16 cellular contexts compared by ENCODE assay signal in the genomic region with DNA sequence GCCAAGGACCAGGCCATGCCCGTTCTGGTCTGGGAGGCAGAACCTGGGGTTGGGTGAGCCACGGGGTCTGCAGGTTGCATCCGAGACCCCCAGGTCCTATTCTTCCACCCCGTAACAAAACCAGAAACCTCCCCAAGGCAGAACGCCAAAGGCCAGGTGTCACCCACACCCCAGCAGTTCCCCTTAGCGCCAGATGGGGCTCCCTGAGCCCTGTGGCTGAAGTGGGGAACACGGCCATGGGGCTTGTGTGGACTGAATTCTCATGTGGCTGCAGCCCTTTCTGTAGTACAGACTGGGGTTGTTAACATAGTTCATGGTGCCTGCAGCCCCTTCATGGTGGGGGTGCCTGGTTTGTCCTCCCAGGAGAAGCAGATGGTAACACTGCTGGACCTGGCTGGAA. TPM values are rescaled to one million over a fixed set of nuclear protein-coding genes. Genes with fewer than 3 reads are reported as not detected.
A peak's percentile ranks its signal among the peaks of the same experiment; 100 is the strongest.
DNase-seq lines count a peak whose midpoint lies in the region; ATAC-seq, FAIRE-seq and TF ChIP-seq lines count a peak whose summit lies in the region.
"Had no signal": no experiment of that assay in that cellular context is flagged by ENCODE, and none has a peak within 500 bp of the region (broad histone marks: within the 10 kb centered on the region; RNA-seq: fewer than 3 reads in every experiment).

No MANE protein-coding gene starts in this region.

- H3K9me3 ChIP-seq in K562 (replicated peaks; ENCODE audit: control insufficient read depth, insufficient read depth, low read depth, low read length) (no peaks in the 10 kb centered on the region), PC-9 (ENCODE audit: insufficient read depth, low read depth) (no peaks in the 10 kb centered on the region)

- H3K9ac ChIP-seq in K562 (ENCODE audit: insufficient read depth in 1 of 2, low read depth in 2 of 2, low read length in 2 of 2), result peak overlapping the region in 1 of 2 experiments; percentile 19; a peak in 2 of 4 replicates

- H3K4me2 ChIP-seq in GM23338 (no peak overlapping the region), K562 (ENCODE audit: insufficient read depth, low read length) (no peak overlapping the region), PC-9 (no peak overlapping the region)

- peak; percentile 45 for DNase-seq in D341Med (ENCODE audit: low spot score)
- DNase-seq in GM23338 (ENCODE audit: low spot score), result peak; percentile 67
- peak in 3 of 4 experiments; percentile 28 to 50 (median 47) for DNase-seq in K562 (ENCODE audit: extremely low read depth in 1 of 4, low spot score in 3 of 4)
- no peak for DNase-seq in naive B cell
- no peak for DNase-seq in NCI-H510A treated with DMSO at 0.1 percent for 48 hours (lab: John Stamatoyannopoulos, UW)
- no peak for DNase-seq in PC-9
- DNase-seq in SIG-M5 treated with dmso at 0.1 percent for 504 hours (lab: John Stamatoyannopoulos, UW; ENCODE audit: unreplicated experiment), result no peak
- no peak for DNase-seq in activated CD4-positive, CD25-positive, alpha-beta regulatory T cell treated with anti-CD3 and anti-CD28 coated beads, Interleukin-2, amount 50 U/mL, for 72 hours
- DNase-seq: activated CD4-positive, alpha-beta memory T cell treated with anti-CD3 and anti-CD28 coated beads for 36 hours; activated naive CD4-positive, alpha-beta T cell; caudate nucleus; DMS79; NCI-H2029 treated with DMSO at 0.1 percent for 48 hours; T-helper 17 cell had no signal

- 0 out of 2 replicates have a peak, but pooled peaks cover 13% of the 10 kb centered on the region for H3K36me3 ChIP-seq in GM23338 (ENCODE audit: insufficient read depth)
- H3K36me3 ChIP-seq in K562 (ENCODE audit: control insufficient read depth, insufficient read depth, low read length), result peaks cover 41% of the 10 kb centered on the region; the same call in 2 of the 3 replicates
- peaks cover 30% of the 10 kb centered on the region for H3K36me3 ChIP-seq in PC-9 (ENCODE audit: low read depth)

- CTCF ChIA-PET in K562 (lab: Yijun Ruan, JAX; ENCODE audit: low intra/inter-chr PET ratio) (no interaction called here), PC-9 (lab: Charles Lee) (no interaction called here)

- peaks cover 37% of the 10 kb centered on the region for H3K36me3 Mint-ChIP-seq in GM23338 (ENCODE audit: low read depth)
- no peaks in the 10 kb centered on the region for H3K36me3 Mint-ChIP-seq in naive B cell

- peaks cover 8% of the 10 kb centered on the region for H3K27me3 Mint-ChIP-seq in GM23338 (ENCODE audit: insufficient read depth, low read depth, poor library complexity)
- H3K27me3 Mint-ChIP-seq in naive B cell, result no peaks in the 10 kb centered on the region
- H3K27me3 Mint-ChIP-seq: activated CD4-positive, alpha-beta memory T cell treated with anti-CD3 and anti-CD28 coated beads for 36 hours; IgD-negative memory B cell; T-helper 17 cell had no signal

- no peaks in the 10 kb centered on the region for H3K27me3 ChIP-seq in GM23338 (ENCODE audit: insufficient read depth)
- peaks cover 0 to 62% of the 10 kb centered on the region in 2 experiments; a peak in 2 of 5 replicates for H3K27me3 ChIP-seq in K562 (ENCODE audit: control insufficient read depth in 2 of 2, insufficient read depth in 2 of 2, low read length in 2 of 2)
- no peaks in the 10 kb centered on the region for H3K27me3 ChIP-seq in PC-9 (ENCODE audit: insufficient read depth, low read depth)

- peak; percentile 32 to 41 for TF ChIP-seq CTCF in GM23338 (conservative IDR thresholded peaks at IDR 0.05; ENCODE audit: low read depth in 2 of 2)
- peak; percentile 32 to 49 (median 49) for TF ChIP-seq CTCF in K562 (IDR thresholded peaks at IDR 0.05 in 2 of 3, conservative IDR thresholded peaks at IDR 0.05 in 1 of 3; ENCODE audit: insufficient read depth in 2 of 3, low read depth in 1 of 3, low read length in 3 of 3)
- no peak for TF ChIP-seq CTCF in PC-9 (conservative IDR thresholded peaks at IDR 0.05)

- BruUV-seq in K562 (replicated peaks; lab: Mats Ljungman, UMichigan) (TSS peak; percentile 31), PC-9 (replicated peaks; lab: Mats Ljungman, UMichigan) (no TSS peak)

- no peak for FAIRE-seq in K562 (lab: Jason Lieb, UNC)

- no peak overlapping the region for H3K27ac ChIP-seq in GM23338 (ENCODE audit: low read depth)
- H3K27ac ChIP-seq in K562 (ENCODE audit: extremely low read depth, low read depth, low read length), result no peak overlapping the region
- no peak overlapping the region for H3K27ac ChIP-seq in PC-9

- H3K9me2 ChIP-seq in GM23338 (ENCODE audit: insufficient read depth) (no peaks in the 10 kb centered on the region), PC-9 (ENCODE audit: insufficient read depth) (no peaks in the 10 kb centered on the region)

- H3K9me1 ChIP-seq in K562 (ENCODE audit: control insufficient read depth, insufficient read depth, low read length), result no peaks in the 10 kb centered on the region

- H2AFZ ChIP-seq in GM23338 (no peak overlapping the region), K562 (ENCODE audit: low read depth, low read length) (no peak overlapping the region), PC-9 (no peak overlapping the region)

- no peak overlapping the region for H3K27ac Mint-ChIP-seq in GM23338
- no peak overlapping the region for H3K27ac Mint-ChIP-seq in naive B cell
- H3K27ac Mint-ChIP-seq: activated CD4-positive, alpha-beta memory T cell treated with anti-CD3 and anti-CD28 coated beads for 36 hours; IgD-negative memory B cell; T-helper 17 cell had no signal

- H3K9me3 Mint-ChIP-seq in GM23338 (no peaks in the 10 kb centered on the region), naive B cell (no peaks in the 10 kb centered on the region)
- H3K9me3 Mint-ChIP-seq: activated CD4-positive, alpha-beta memory T cell treated with anti-CD3 and anti-CD28 coated beads for 36 hours; IgD-negative memory B cell had no signal

- peaks cover 33% of the 10 kb centered on the region for H3K79me2 ChIP-seq in GM23338 (replicated peaks; ENCODE audit: insufficient read depth)
- peaks cover 1% of the 10 kb centered on the region; the same call in 1 of the 3 replicates for H3K79me2 ChIP-seq in K562 (ENCODE audit: control insufficient read depth, insufficient read depth, low read length)
- peaks cover 53% of the 10 kb centered on the region for H3K79me2 ChIP-seq in PC-9 (ENCODE audit: low read depth)

- POLR2A ChIA-PET in K562 (lab: Yijun Ruan, JAX) (interaction anchor here (0.6 to 0.7 kb wide), 2 partner anchors 10 to 126 kb away, joined by 3 to 4 read pairs; no protein-coding TSS in a partner anchor), PC-9 (lab: Charles Lee; ENCODE audit: unreplicated experiment) (no interaction called here)

- H3K4me3 ChIP-seq in GM23338 (no peak overlapping the region), K562 (no peak overlapping the region), PC-9 (no peak overlapping the region)

- H3K4me1 Mint-ChIP-seq in GM23338 (peaks cover 31% of the 10 kb centered on the region), naive B cell (peaks cover 0 to 11% (median 9%) of the 10 kb centered on the region in 3 donors)

- peaks cover 10% of the 10 kb centered on the region; the same call in 1 of the 2 replicates for H3F3A ChIP-seq in GM23338 (replicated peaks; ENCODE audit: low read depth)
- peaks cover 83% of the 10 kb centered on the region for H3F3A ChIP-seq in PC-9 (ENCODE audit: insufficient read depth, low read depth)

- in situ Hi-C loops in K562 (cut with MboI), result loop anchor here (10.0 kb wide), 1 partner anchor 453 kb away; no protein-coding TSS in a partner anchor

- peaks cover 27% of the 10 kb centered on the region for H4K20me1 ChIP-seq in GM23338 (replicated peaks; ENCODE audit: insufficient read depth)
- H4K20me1 ChIP-seq in K562 (replicated peaks; ENCODE audit: control insufficient read depth, insufficient read depth, low read length), result peaks cover 22% of the 10 kb centered on the region
- peaks cover 68% of the 10 kb centered on the region for H4K20me1 ChIP-seq in PC-9 (ENCODE audit: insufficient read depth)

- WGBS in K562 (ENCODE audit: insufficient coverage, low coverage, missing lambda C conversion rate), result 50% methylated on average over 7 of the region's 7 CpGs

- ATAC-seq in GM23338 (peak; percentile 12), K562 (peak; percentile 44), naive B cell (ENCODE audit: low read depth in 2 of 2) (peak; percentile 44 to 49)
- ATAC-seq: sciatic nerve, T-helper 17 cell had no signal

- no peak overlapping the region for H3K4me3 Mint-ChIP-seq in GM23338
- H3K4me3 Mint-ChIP-seq in naive B cell, result no peak overlapping the region
- H3K4me3 Mint-ChIP-seq: activated CD4-positive, alpha-beta memory T cell treated with anti-CD3 and anti-CD28 coated beads for 36 hours; IgD-negative memory B cell; T-helper 17 cell had no signal

- intact Hi-C loops in K562 (cut with micrococcal nuclease) (loop anchor here (5.0 kb wide), 2 partner anchors 131 to 269 kb away; no protein-coding TSS in a partner anchor), PC-9 (cut with micrococcal nuclease; ENCODE audit: unreplicated experiment) (no loop called here)

- no peak for TF ChIP-seq POLR2A in K562 (conservative IDR thresholded peaks at IDR 0.05)

- TF ChIP-seq RAD21 in K562 (CRISPR knock-in tag; conservative IDR thresholded peaks at IDR 0.05 in 1 of 2, IDR thresholded peaks at IDR 0.05 in 1 of 2), result no peak

- TF ChIP-seq EP300 in K562 (IDR thresholded peaks at IDR 0.05; ENCODE audit: low read length), result no peak

- peaks cover 25% of the 10 kb centered on the region for H3K4me1 ChIP-seq in GM23338 (ENCODE audit: insufficient read depth)
- H3K4me1 ChIP-seq in K562 (replicated peaks in 1 of 2; ENCODE audit: control insufficient read depth in 2 of 2, insufficient read depth in 2 of 2, low read length in 2 of 2), result peaks cover 0 to 29% of the 10 kb centered on the region in 2 experiments; a peak in 2 of 5 replicates
- peaks cover 18% of the 10 kb centered on the region for H3K4me1 ChIP-seq in PC-9 (replicated peaks; ENCODE audit: insufficient read depth)

RNA-seq across cellular contexts. Expression of a gene that starts 10.2 kb away (rescaled TPM):
- 21.7 and 25.2 TPM in 2 replicates for total RNA-seq in GM23338 (2014; rRNA removed; shearing (Covaris generic))
- polyA plus RNA-seq in GM23338 (2016; fragmentation: Nextera tagmentation; extraction: Ambion mirVana), result 66.1 and 141 TPM in 2 replicates
- total RNA-seq in K562 (2011; cell fraction: chromatin; rRNA removed; ENCODE audit: low replicate concordance), result 12.6 and 25.0 TPM in 2 replicates
- 16.4 and 20.8 TPM in 2 replicates for total RNA-seq in K562 (2011; cell fraction: nucleolus; rRNA removed)
- total RNA-seq in K562 (2011; cell fraction: nucleoplasm; rRNA removed), result 21.3 and 23.7 TPM in 2 replicates
- total RNA-seq in K562 (2014; rRNA removed), result 9.9 and 10.7 TPM in 2 replicates
- 11.9 and 21.6 TPM in 2 replicates for total RNA-seq in K562 (2014; rRNA removed; fragmentation: Illumina TruSeq; extraction: Trizol)
- 29.1 and 29.8 TPM in 2 replicates for total RNA-seq in K562 (2015; rRNA removed; fragmentation: Illumina TruSeq; extraction: Trizol)
- total RNA-seq in K562 (2021), result 55.1 and 57.4 TPM in 2 replicates
- polyA plus RNA-seq in K562 (2011; rRNA removed), result 18.6 and 21.3 TPM in 2 replicates
- polyA plus RNA-seq in K562 (2011; cell fraction: cytosol; rRNA removed), result 24.1 and 28.7 TPM in 2 replicates
- 16.2 and 18.7 TPM in 2 replicates for polyA plus RNA-seq in K562 (2011; cell fraction: nucleus; rRNA removed)
- 46.4 and 129 TPM in 2 replicates for polyA plus RNA-seq in K562 (2012)
- 16.9 and 26.0 TPM in 2 replicates for polyA plus RNA-seq in K562 (2014; fragmentation: Illumina TruSeq; extraction: Trizol)
- 1 to 10 TPM; 4.3 to 5.7 TPM for polyA plus RNA-seq in K562 (2014; fragmentation: Nextera tagmentation; extraction: Ambion mirVana)
- 23.1 and 39.8 TPM in 2 replicates for polyA plus RNA-seq in K562 (2014; rRNA removed)
- polyA minus RNA-seq in K562 (2011; rRNA and poly(A)+ RNA removed), result 8.9 and 9.1 TPM in 2 replicates
- polyA minus RNA-seq in K562 (2011; cell fraction: cytosol; rRNA and poly(A)+ RNA removed), result 8.2 and 13.9 TPM in 2 replicates
- 9.2 and 11.0 TPM in 2 replicates for polyA minus RNA-seq in K562 (2011; cell fraction: nucleus; rRNA and poly(A)+ RNA removed)
- 10 to 100 TPM; 12.1 to 21.6 (median 17.2) TPM for polyA plus RNA-seq in naive B cell (ENCODE audit: low read depth in 6 of 6)
- 239 and 255 TPM in 2 replicates for total RNA-seq in PC-9 (2021)

RNA-seq across cellular contexts. Expression of a gene that starts 39.7 kb away (rescaled TPM):
- 8.3 and 24.4 TPM in 2 replicates for total RNA-seq in GM23338 (2014; rRNA removed; shearing (Covaris generic))
- polyA plus RNA-seq in GM23338 (2016; fragmentation: Nextera tagmentation; extraction: Ambion mirVana) (4.4 and 4.6 TPM in 2 replicates), K562 (2011; rRNA removed) (1.2 and 2.6 TPM in 2 replicates), K562 (2014; fragmentation: Illumina TruSeq; extraction: Trizol) (2.2 and 3.4 TPM in 2 replicates), K562 (2014; fragmentation: Nextera tagmentation; extraction: Ambion mirVana) (under 1 TPM; 0.17 to 0.18 TPM), K562 (2014; rRNA removed) (4.4 and 6.2 TPM in 2 replicates), naive B cell (ENCODE audit: low read depth in 6 of 6) (10 to 100 TPM in 5 of 6 donors, 1 to 10 TPM in 1; 6.5 to 23.8 (median 12.4) TPM)
- total RNA-seq in K562 (2011; cell fraction: chromatin; rRNA removed; ENCODE audit: low replicate concordance), result 19.4 and 31.8 TPM in 2 replicates
- 12.4 and 19.8 TPM in 2 replicates for total RNA-seq in K562 (2011; cell fraction: nucleolus; rRNA removed)
- 15.6 and 16.7 TPM in 2 replicates for total RNA-seq in K562 (2011; cell fraction: nucleoplasm; rRNA removed)
- total RNA-seq in K562 (2014; rRNA removed) (7.7 and 8.7 TPM in 2 replicates), K562 (2014; rRNA removed; fragmentation: Illumina TruSeq; extraction: Trizol) (2.1 and 4.1 TPM in 2 replicates), K562 (2015; rRNA removed; fragmentation: Illumina TruSeq; extraction: Trizol) (3.4 and 4.2 TPM in 2 replicates), K562 (2021) (10.5 and 15.0 TPM in 2 replicates), PC-9 (2021) (22.7 and 27.4 TPM in 2 replicates)
- polyA plus RNA-seq in K562 (2011; cell fraction: cytosol; rRNA removed), result 0.83 and 1.5 TPM in 2 replicates
- polyA plus RNA-seq in K562 (2011; cell fraction: nucleus; rRNA removed), result 4.3 and 6.8 TPM in 2 replicates
- polyA plus RNA-seq in K562 (2012), result 4.8 and 11.1 TPM in 2 replicates
- 1.8 and 2.0 TPM in 2 replicates for polyA minus RNA-seq in K562 (2011; rRNA and poly(A)+ RNA removed)
- polyA minus RNA-seq in K562 (2011; cell fraction: cytosol; rRNA and poly(A)+ RNA removed), result 3.1 and 6.8 TPM in 2 replicates
- 3.4 and 4.3 TPM in 2 replicates for polyA minus RNA-seq in K562 (2011; cell fraction: nucleus; rRNA and poly(A)+ RNA removed)

Comparison
In these comparisons a context has a peak if more than half of its experiments do, and no peak if none do; other contexts are left out.
1. DNase-seq: peak in D341Med (single experiment), GM23338 (single experiment) and K562 (3 of 4); none in naive B cell (single experiment), NCI-H510A treated with DMSO at 0.1 percent for 48 hours (single experiment), PC-9 (0 of 2), SIG-M5 treated with dmso at 0.1 percent for 504 hours (single experiment) and activated CD4-positive, CD25-positive, alpha-beta regulatory T cell treated with anti-CD3 and anti-CD28 coated beads, Interleukin-2, amount 50 U/mL, for 72 hours (single experiment).
2. Peak in every context shown above with its lines, with median percentiles within 50 percentile points of each other: ATAC-seq.